Comparison of ENCODE assay signal across 11 cellular contexts in genomic region chr7:63927261-63927660, GRCh38.
DNase-seq lines count a peak whose midpoint lies in the region; ATAC-seq and TF ChIP-seq lines count a peak whose summit lies in the region.
"Had no signal": no experiment of that assay in that cellular context is flagged by ENCODE, and none has a peak within 500 bp of the region (broad histone marks: within the 10 kb centered on the region; RNA-seq: fewer than 3 reads in every experiment).

No MANE protein-coding gene starts in this region.

- H3K9ac ChIP-seq in mesenchymal stem cell (ENCODE audit: low read length): peak overlapping the region; percentile 81
- no peak overlapping the region for H3K9ac ChIP-seq in neural progenitor cell

- H3K9me3 Mint-ChIP-seq in activated naive CD4-positive, alpha-beta T cell treated with anti-CD3 and anti-CD28 coated beads, Interleukin-2, amount 50 U/mL, for 24 hours: peaks cover 6% of the 10 kb centered on the region
- H3K9me3 Mint-ChIP-seq in activated naive CD4-positive, alpha-beta T cell treated with anti-CD3 and anti-CD28 coated beads, Interleukin-2, amount 50 U/mL, for 72 hours: peaks cover 5 to 10% of the 10 kb centered on the region in 2 donors
- H3K9me3 Mint-ChIP-seq in activated CD8-positive, alpha-beta T cell treated with anti-CD3 and anti-CD28 coated beads for 36 hours: peaks cover 5% of the 10 kb centered on the region
- H3K9me3 Mint-ChIP-seq in neural progenitor cell: peaks cover 54% of the 10 kb centered on the region

- ATAC-seq in activated naive CD4-positive, alpha-beta T cell treated with anti-CD3 and anti-CD28 coated beads, Interleukin-2, amount 50 U/mL, for 72 hours: no peak
- ATAC-seq in activated CD8-positive, alpha-beta T cell treated with anti-CD3 and anti-CD28 coated beads for 36 hours: no peak

- H3K27ac ChIP-seq in mesenchymal stem cell (ENCODE audit: low read length, poor library complexity, severe bottlenecking) (no peak overlapping the region), testis (peak overlapping the region; percentile 91 to 92), neural progenitor cell (no peak overlapping the region)

- H3K36me3 Mint-ChIP-seq in activated naive CD4-positive, alpha-beta T cell treated with anti-CD3 and anti-CD28 coated beads, Interleukin-2, amount 50 U/mL, for 24 hours: no peaks in the 10 kb centered on the region
- H3K36me3 Mint-ChIP-seq in activated naive CD4-positive, alpha-beta T cell treated with anti-CD3 and anti-CD28 coated beads, Interleukin-2, amount 50 U/mL, for 72 hours: peaks cover 15 to 22% of the 10 kb centered on the region in 2 donors
- H3K36me3 Mint-ChIP-seq in activated CD8-positive, alpha-beta T cell treated with anti-CD3 and anti-CD28 coated beads for 36 hours (ENCODE audit: low read depth): peaks cover 4% of the 10 kb centered on the region
- H3K36me3 Mint-ChIP-seq in neural progenitor cell: no peaks in the 10 kb centered on the region

- no peaks in the 10 kb centered on the region for H3F3A ChIP-seq in neural progenitor cell (ENCODE audit: low read depth)

- TF ChIP-seq POLR2A in testis (IDR thresholded peaks at IDR 0.05): no peak

- H2BK12ac ChIP-seq in mesenchymal stem cell (ENCODE audit: low read length in 2 of 2): no peak overlapping the region

- H3K27ac Mint-ChIP-seq in activated naive CD4-positive, alpha-beta T cell treated with anti-CD3 and anti-CD28 coated beads, Interleukin-2, amount 50 U/mL, for 24 hours: no peak overlapping the region
- peak overlapping the region in 1 of 2 donors; percentile 86 for H3K27ac Mint-ChIP-seq in activated naive CD4-positive, alpha-beta T cell treated with anti-CD3 and anti-CD28 coated beads, Interleukin-2, amount 50 U/mL, for 72 hours
- peak overlapping the region; percentile 92 for H3K27ac Mint-ChIP-seq in activated CD8-positive, alpha-beta T cell treated with anti-CD3 and anti-CD28 coated beads for 36 hours
- no peak overlapping the region for H3K27ac Mint-ChIP-seq in neural progenitor cell
- H3K27ac Mint-ChIP-seq: nephron progenitor cell had no signal

- no peaks in the 10 kb centered on the region for H3K27me3 ChIP-seq in mesenchymal stem cell (ENCODE audit: control insufficient read depth in 1 of 2, insufficient read depth in 1 of 2, low read length in 2 of 2)
- H3K27me3 ChIP-seq in testis: no peaks in the 10 kb centered on the region
- H3K27me3 ChIP-seq in neural progenitor cell: no peaks in the 10 kb centered on the region
- H3K27me3 ChIP-seq: uterus had no signal

- no peak overlapping the region for H3K14ac ChIP-seq in mesenchymal stem cell (ENCODE audit: low read length in 2 of 2)

- no peak overlapping the region for H4K91ac ChIP-seq in mesenchymal stem cell (ENCODE audit: low read length)

- H2AFZ ChIP-seq in mesenchymal stem cell (ENCODE audit: low read depth, low read length) (no peak overlapping the region), neural progenitor cell (replicated peaks) (no peak overlapping the region)

- no peak for DNase-seq in activated naive CD4-positive, alpha-beta T cell treated with anti-CD3 and anti-CD28 coated beads, Interleukin-2, amount 50 U/mL, for 72 hours (ENCODE audit: low spot score in 2 of 2)
- DNase-seq in activated CD8-positive, alpha-beta T cell treated with anti-CD3 and anti-CD28 coated beads for 36 hours: no peak
- DNase-seq in mesenchymal stem cell (no peak), testis (no peak), neural progenitor cell (ENCODE audit: low spot score) (no peak), HT-29 (ENCODE audit: low spot score) (no peak), NCI-H345 (lab: John Stamatoyannopoulos, UW) (no peak)
- DNase-seq: NCI-H2171 treated with DMSO at 0.1 percent for 48 hours, nephron progenitor cell, uterus had no signal

- H4K20me1 ChIP-seq in neural progenitor cell (ENCODE audit: low read depth): no peaks in the 10 kb centered on the region

- peak overlapping the region; percentile 97 for H3K4me3 Mint-ChIP-seq in activated naive CD4-positive, alpha-beta T cell treated with anti-CD3 and anti-CD28 coated beads, Interleukin-2, amount 50 U/mL, for 24 hours
- H3K4me3 Mint-ChIP-seq in activated CD8-positive, alpha-beta T cell treated with anti-CD3 and anti-CD28 coated beads for 36 hours: peak overlapping the region; percentile 82
- H3K4me3 Mint-ChIP-seq in neural progenitor cell: no peak overlapping the region
- H3K4me3 Mint-ChIP-seq: nephron progenitor cell had no signal

- H2BK15ac ChIP-seq in mesenchymal stem cell (ENCODE audit: low read depth, poor library complexity, severe bottlenecking): no peak overlapping the region

- H3K4me3 ChIP-seq in mesenchymal stem cell (ENCODE audit: insufficient read depth in 1 of 2, low read depth in 1 of 2, low read length in 2 of 2): peak overlapping the region in 1 of 2 experiments; percentile 73
- H3K4me3 ChIP-seq in testis: peak overlapping the region; percentile 76 to 89
- no peak overlapping the region for H3K4me3 ChIP-seq in neural progenitor cell

- H4K8ac ChIP-seq in mesenchymal stem cell (ENCODE audit: low read length): no peak overlapping the region

- no peak overlapping the region for H3K23ac ChIP-seq in mesenchymal stem cell (ENCODE audit: low read length in 2 of 2)

- intact Hi-C loops in activated CD8-positive, alpha-beta T cell treated with anti-CD3 and anti-CD28 coated beads for 36 hours (cut with micrococcal nuclease): no loop called here
- intact Hi-C loops in testis (cut with DNase I; ENCODE audit: low total_unique reads): no loop called here

- H3K4me1 ChIP-seq in mesenchymal stem cell (ENCODE audit: control insufficient read depth, insufficient read depth, low read depth, low read length): peaks cover 1% of the 10 kb centered on the region
- H3K4me1 ChIP-seq in testis: peaks cover 3% of the 10 kb centered on the region
- H3K4me1 ChIP-seq in neural progenitor cell: no peaks in the 10 kb centered on the region

- POLR2A ChIA-PET in activated CD8-positive, alpha-beta T cell treated with anti-CD3 and anti-CD28 coated beads for 36 hours (lab: Charles Lee): no interaction called here

- CTCF ChIA-PET in activated CD8-positive, alpha-beta T cell treated with anti-CD3 and anti-CD28 coated beads for 36 hours (lab: Charles Lee): no interaction called here

- no peaks in the 10 kb centered on the region for H3K79me1 ChIP-seq in mesenchymal stem cell (replicated peaks; ENCODE audit: low read length, poor library complexity, severe bottlenecking)

- H3K9me3 ChIP-seq in mesenchymal stem cell (ENCODE audit: control insufficient read depth, low read length) (peaks cover 47% of the 10 kb centered on the region), testis (no peaks in the 10 kb centered on the region), neural progenitor cell (ENCODE audit: low read depth) (peaks cover 9% of the 10 kb centered on the region)
- H3K9me3 ChIP-seq: uterus had no signal

- H2BK5ac ChIP-seq in mesenchymal stem cell (ENCODE audit: low read depth, low read length, poor library complexity, severe bottlenecking): no peak overlapping the region

- H3K4me2 ChIP-seq in mesenchymal stem cell (ENCODE audit: low read length, poor library complexity, severe bottlenecking) (no peak overlapping the region), neural progenitor cell (no peak overlapping the region)

- peaks cover 0 to 6% of the 10 kb centered on the region in 2 experiments for H3K36me3 ChIP-seq in mesenchymal stem cell (ENCODE audit: control insufficient read depth in 1 of 2, insufficient read depth in 2 of 2, low read depth in 1 of 2, low read length in 2 of 2)
- H3K36me3 ChIP-seq in testis (ENCODE audit: low read depth, missing control alignments): no peaks in the 10 kb centered on the region
- no peaks in the 10 kb centered on the region for H3K36me3 ChIP-seq in neural progenitor cell
- H3K36me3 ChIP-seq: uterus had no signal

- no peak overlapping the region for H2AK5ac ChIP-seq in mesenchymal stem cell (ENCODE audit: low read length, severe bottlenecking)

- TF ChIP-seq CTCF in activated CD8-positive, alpha-beta T cell treated with anti-CD3 and anti-CD28 coated beads for 36 hours (IDR thresholded peaks at IDR 0.05): no peak
- TF ChIP-seq CTCF in testis (IDR thresholded peaks at IDR 0.05): no peak
- TF ChIP-seq CTCF in neural progenitor cell (IDR thresholded peaks at IDR 0.05): no peak

- no peak overlapping the region for H2BK120ac ChIP-seq in mesenchymal stem cell (ENCODE audit: low read depth, low read length)

- H3K18ac ChIP-seq in mesenchymal stem cell (ENCODE audit: low read depth in 1 of 2, low read length in 2 of 2): no peak overlapping the region

- H3K79me2 ChIP-seq in neural progenitor cell (ENCODE audit: low read depth): no peaks in the 10 kb centered on the region

- H3K4me1 Mint-ChIP-seq in activated naive CD4-positive, alpha-beta T cell treated with anti-CD3 and anti-CD28 coated beads, Interleukin-2, amount 50 U/mL, for 24 hours: peaks cover 16% of the 10 kb centered on the region
- no peaks in the 10 kb centered on the region for H3K4me1 Mint-ChIP-seq in activated CD8-positive, alpha-beta T cell treated with anti-CD3 and anti-CD28 coated beads for 36 hours (ENCODE audit: low read depth)
- no peaks in the 10 kb centered on the region for H3K4me1 Mint-ChIP-seq in neural progenitor cell
- H3K4me1 Mint-ChIP-seq: nephron progenitor cell had no signal

- 71% methylated on average over 5 of the region's 5 CpGs for WGBS in mesenchymal stem cell
- WGBS in testis, 2 donors: 61% methylated on average over 5 of the region's 5 CpGs; no CpG with 5 or more reads in 1 of the 2 donors

- no peak overlapping the region for H3K4ac ChIP-seq in mesenchymal stem cell (ENCODE audit: low read depth in 1 of 2, low read length in 2 of 2)

- H3K27me3 Mint-ChIP-seq in activated naive CD4-positive, alpha-beta T cell treated with anti-CD3 and anti-CD28 coated beads, Interleukin-2, amount 50 U/mL, for 24 hours: no peaks in the 10 kb centered on the region
- no peaks in the 10 kb centered on the region for H3K27me3 Mint-ChIP-seq in activated CD8-positive, alpha-beta T cell treated with anti-CD3 and anti-CD28 coated beads for 36 hours
- no peaks in the 10 kb centered on the region for H3K27me3 Mint-ChIP-seq in neural progenitor cell (ENCODE audit: insufficient read depth, low read depth)

Comparison
In these comparisons a context has a peak if more than half of its experiments do, and no peak if none do; other contexts are left out.
1. H3K27ac ChIP-seq: peak in testis (2 of 2); none in mesenchymal stem cell (single experiment) and neural progenitor cell (single experiment).